Comparison of ENCODE assay signal across 10 cellular contexts in genomic region chr17:58532555-58532951, GRCh38. TPM values are rescaled to one million over a fixed set of nuclear protein-coding genes. Genes with fewer than 3 reads are reported as not detected.
A peak's percentile ranks its signal among the peaks of the same experiment; 100 is the strongest.
DNase-seq lines count a peak whose midpoint lies in the region; ATAC-seq and TF ChIP-seq lines count a peak whose summit lies in the region.
"Had no signal": no experiment of that assay in that cellular context is flagged by ENCODE, and none has a peak within 500 bp of the region (broad histone marks: within the 10 kb centered on the region; RNA-seq: fewer than 3 reads in every experiment).

No MANE protein-coding gene starts in this region.

- H3K36me3 ChIP-seq in Caco-2 (ENCODE audit: control insufficient read depth, insufficient read depth, low read length) (no peaks in the 10 kb centered on the region), PC-3 (ENCODE audit: low read depth, low read length) (no peaks in the 10 kb centered on the region), fibroblast of lung (ENCODE audit: control insufficient read depth, insufficient read depth, low read length) (no peaks in the 10 kb centered on the region)

- H3K27ac Mint-ChIP-seq in Caco-2 (ENCODE audit: unreplicated experiment) (no peak overlapping the region), osteocyte (ENCODE audit: unreplicated experiment) (no peak overlapping the region)

- no peak overlapping the region for H3K9ac ChIP-seq in PC-3 (ENCODE audit: low read length)
- H3K9ac ChIP-seq in fibroblast of lung (ENCODE audit: insufficient read depth, low read length) = no peak overlapping the region

- no peaks in the 10 kb centered on the region for H4K20me1 ChIP-seq in PC-3 (ENCODE audit: low read length)
- H4K20me1 ChIP-seq in fibroblast of lung (ENCODE audit: control insufficient read depth, extremely low read depth, insufficient read depth, low read length) = no peaks in the 10 kb centered on the region

- CTCF ChIA-PET in Caco-2 (lab: Charles Lee) = interaction anchor here (0.8 to 1.5 kb wide), 3 partner anchors 12 to 215 kb away, joined by 3 to 5 read pairs (median 5); no protein-coding TSS in a partner anchor
- CTCF ChIA-PET in PC-3 (lab: Charles Lee) = no interaction called here

- DNase-seq in Caco-2 (no peak), PC-3 (no peak), fibroblast of lung (ENCODE audit: low read depth in 2 of 2) (no peak), osteocyte (ENCODE audit: extremely low spot score, unreplicated experiment) (no peak), DMS 273 (lab: John Stamatoyannopoulos, UW; ENCODE audit: unreplicated experiment) (no peak)
- DNase-seq in central memory CD4-positive, alpha-beta T cell = no peak
- DNase-seq: NCI-H526 treated with DMSO at 0.1 percent for 48 hours had no signal

- no peaks in the 10 kb centered on the region for H3K9me2 ChIP-seq in PC-3 (replicated peaks; ENCODE audit: low read length)

- H3K4me2 ChIP-seq in PC-3 (ENCODE audit: low read length) (peak overlapping the region; percentile 87), fibroblast of lung (ENCODE audit: extremely low read depth, insufficient read depth, low read length) (peak overlapping the region; percentile 9)

- H3K4me3 Mint-ChIP-seq in Caco-2 (ENCODE audit: unreplicated experiment) (peak overlapping the region; percentile 46), osteocyte (ENCODE audit: unreplicated experiment) (peak overlapping the region; percentile 70)

- H3K4me1 ChIP-seq in Caco-2 = peaks cover 34% of the 10 kb centered on the region
- peaks cover 21% of the 10 kb centered on the region for H3K4me1 ChIP-seq in PC-3 (ENCODE audit: insufficient read depth, low read length)
- peaks cover 10% of the 10 kb centered on the region for H3K4me1 ChIP-seq in fibroblast of lung (ENCODE audit: control insufficient read depth, extremely low read depth, insufficient read depth, low read length)

- H3K27ac ChIP-seq in PC-3 (ENCODE audit: low read length) (no peak overlapping the region), fibroblast of lung (ENCODE audit: insufficient read depth, low read length) (no peak overlapping the region)

- no peaks in the 10 kb centered on the region for H3K79me2 ChIP-seq in PC-3 (ENCODE audit: low read length)
- H3K79me2 ChIP-seq in fibroblast of lung (ENCODE audit: control insufficient read depth, insufficient read depth, low read length) = no peaks in the 10 kb centered on the region

- H3K4me3 ChIP-seq in Caco-2 (ENCODE audit: low read depth, low read length) (peak overlapping the region; percentile 33), PC-3 (ENCODE audit: low read length) (peak overlapping the region; percentile 66), fibroblast of lung (replicated peaks in 1 of 4; ENCODE audit: control extremely low read depth in 1 of 4, insufficient read depth in 1 of 4, low read depth in 3 of 4, low read length in 4 of 4) (peak overlapping the region in 2 of 4 experiments; percentile 43 to 57)

- H3K9me3 ChIP-seq in Caco-2 = no peaks in the 10 kb centered on the region
- H3K9me3 ChIP-seq in PC-3 (ENCODE audit: low read length) = no peaks in the 10 kb centered on the region
- H3K9me3 ChIP-seq in fibroblast of lung (ENCODE audit: control insufficient read depth, insufficient read depth, low read depth, low read length) = no peaks in the 10 kb centered on the region
- H3K9me3 ChIP-seq: mucosa of descending colon had no signal

- no peaks in the 10 kb centered on the region for H3F3A ChIP-seq in PC-3 (ENCODE audit: low read length, unreplicated experiment)

- H3K9me3 Mint-ChIP-seq in Caco-2 (ENCODE audit: unreplicated experiment) (no peaks in the 10 kb centered on the region), osteocyte (ENCODE audit: unreplicated experiment) (no peaks in the 10 kb centered on the region)

- BruUV-seq in Caco-2 (replicated peaks; lab: Mats Ljungman, UMichigan) (no TSS peak), PC-3 (replicated peaks; lab: Mats Ljungman, UMichigan) (no TSS peak)

- TF ChIP-seq CTCF in Caco-2 (IDR thresholded peaks at IDR 0.05; ENCODE audit: insufficient read depth in 1 of 2, low read depth in 1 of 2, low read length in 1 of 2, severe bottlenecking in 1 of 2, unreplicated experiment in 1 of 2) = no peak
- TF ChIP-seq CTCF in PC-3 (conservative IDR thresholded peaks at IDR 0.05; ENCODE audit: low read depth, low read length) = no peak
- no peak for TF ChIP-seq CTCF in fibroblast of lung (conservative IDR thresholded peaks at IDR 0.05 in 1 of 2, IDR thresholded peaks at IDR 0.05 in 1 of 2; ENCODE audit: low read depth in 1 of 2, low read length in 2 of 2)
- no peak for TF ChIP-seq CTCF in osteocyte (IDR thresholded peaks at IDR 0.05)

- H3K27me3 Mint-ChIP-seq in Caco-2 (ENCODE audit: insufficient read depth, unreplicated experiment) (peaks cover 3% of the 10 kb centered on the region), osteocyte (ENCODE audit: unreplicated experiment) (peaks cover 9% of the 10 kb centered on the region)

- H3K27me3 ChIP-seq in Caco-2 (replicated peaks; ENCODE audit: control insufficient read depth, insufficient read depth, low read length) (no peaks in the 10 kb centered on the region), PC-3 (ENCODE audit: low read length) (peaks cover 9% of the 10 kb centered on the region), fibroblast of lung (ENCODE audit: control insufficient read depth, insufficient read depth, low read length) (peaks cover 2% of the 10 kb centered on the region)

- ATAC-seq in PC-3 = no peak
- no peak for ATAC-seq in HG03095 (IDR thresholded peaks at IDR 0.05; ENCODE audit: unreplicated experiment)
- no peak for ATAC-seq in GM19455 (IDR thresholded peaks at IDR 0.05; ENCODE audit: unreplicated experiment)

- POLR2A ChIA-PET in Caco-2 (lab: Charles Lee) (interaction anchor here (1.9 kb wide), 1 partner anchor 99 kb away, joined by 16 read pairs; no protein-coding TSS in a partner anchor), PC-3 (lab: Charles Lee; ENCODE audit: unreplicated experiment) (no interaction called here)

- intact Hi-C loops in Caco-2 (cut with micrococcal nuclease; ENCODE audit: unreplicated experiment) = no loop called here
- intact Hi-C loops in PC-3 (cut with micrococcal nuclease) = no loop called here

- no peaks in the 10 kb centered on the region for H3K36me3 Mint-ChIP-seq in Caco-2 (ENCODE audit: insufficient read depth, unreplicated experiment)
- no peaks in the 10 kb centered on the region for H3K36me3 Mint-ChIP-seq in osteocyte (ENCODE audit: unreplicated experiment)

- peaks cover 16% of the 10 kb centered on the region for H3K4me1 Mint-ChIP-seq in Caco-2 (ENCODE audit: low read depth, unreplicated experiment)
- peaks cover 40% of the 10 kb centered on the region for H3K4me1 Mint-ChIP-seq in osteocyte (ENCODE audit: unreplicated experiment)

- H2AFZ ChIP-seq in PC-3 (ENCODE audit: low read length) (peak overlapping the region; percentile 70), fibroblast of lung (ENCODE audit: low read length) (no peak overlapping the region)

RNA-seq across cellular contexts. Expression of gene MTMR4, which starts 18.1 kb away (rescaled TPM):
- total RNA-seq in Caco-2 (2022) (62.6 and 73.6 TPM in 2 replicates), PC-3 (2014; rRNA removed) (48.7 and 57.2 TPM in 2 replicates), fibroblast of lung (34.9 and 40.0 TPM in 2 replicates), osteocyte (47.3 and 47.4 TPM in 2 replicates)
- polyA plus RNA-seq in fibroblast of lung = 22.1 and 24.3 TPM in 2 replicates
- 14.2 and 15.1 TPM in 2 replicates for polyA plus RNA-seq in fibroblast of lung (2012)
- 168 and 407 TPM in 2 replicates for polyA minus RNA-seq in fibroblast of lung (ENCODE audit: low replicate concordance)

RNA-seq across cellular contexts. Expression of gene HSF5, which starts 44.3 kb away (rescaled TPM):
- total RNA-seq in Caco-2 (2022) = 0.98 and 1.1 TPM in 2 replicates
- total RNA-seq in PC-3 (2014; rRNA removed) = not detected in 2 replicates
- under 0.01 TPM in 2 replicates for total RNA-seq in fibroblast of lung
- not detected in 2 replicates for polyA plus RNA-seq in fibroblast of lung
- polyA plus RNA-seq in fibroblast of lung (2012) = not detected in 2 replicates
- 0.08 TPM in 1 of 2 replicates, not detected in the other for polyA minus RNA-seq in fibroblast of lung (ENCODE audit: low replicate concordance)
- total RNA-seq in osteocyte = not detected in 2 replicates
